ENCODE assay signal across 18 cellular contexts in genomic region chr7:121079425-121080169, GRCh38.
A peak's percentile ranks its signal among the peaks of the same experiment; 100 is the strongest.
DNase-seq lines count a peak whose midpoint lies in the region; ATAC-seq and TF ChIP-seq lines count a peak whose summit lies in the region.
"Had no signal": no experiment of that assay in that cellular context is flagged by ENCODE, and none has a peak within 500 bp of the region (broad histone marks: within the 10 kb centered on the region; RNA-seq: fewer than 3 reads in every experiment).

No MANE protein-coding gene starts in this region.

- TF ChIP-seq CTCF in BJ (IDR thresholded peaks at IDR 0.05; ENCODE audit: insufficient read depth, low read depth, low read length) (0 out of 2 replicates have a peak, but pooled peaks have one; percentile 18), nephron (IDR thresholded peaks at IDR 0.05; ENCODE audit: unreplicated experiment in 3 of 3) (peak in 2 of 3 experiments; percentile 10 to 12), testis (IDR thresholded peaks at IDR 0.05) (no peak)

- no peak overlapping the region for H3K4me3 ChIP-seq in BJ (ENCODE audit: low read depth, low read length)
- no peak overlapping the region for H3K4me3 ChIP-seq in testis
- H3K4me3 ChIP-seq: dorsolateral prefrontal cortex, pancreas had no signal

- no peaks in the 10 kb centered on the region for H3K27me3 Mint-ChIP-seq in nephron (ENCODE audit: low read depth)
- H3K27me3 Mint-ChIP-seq: activated naive CD8-positive, alpha-beta T cell treated with anti-CD3 and anti-CD28 coated beads, Interleukin-2, amount 50 U/mL, for 24 hours; stimulated activated memory B cell treated with anti-CD40 and anti-IgM and Interleukin-4, amounts not matched to agents 10 μg/mL and 1 μg/mL and 100 μg/mL, for 72 hours had no signal

- no peaks in the 10 kb centered on the region for H3K9me3 ChIP-seq in testis
- H3K9me3 ChIP-seq: pancreas had no signal

- no peaks in the 10 kb centered on the region for H3K36me3 Mint-ChIP-seq in nephron (ENCODE audit: low read depth)
- H3K36me3 Mint-ChIP-seq: stimulated activated memory B cell treated with anti-CD40 and anti-IgM and Interleukin-4, amounts not matched to agents 10 μg/mL and 1 μg/mL and 100 μg/mL, for 72 hours; WTC11 had no signal

- DNase-seq in BJ (ENCODE audit: low read depth) (no peak), NCI-H226 (peak; percentile 9), erythroblast (lab: John Stamatoyannopoulos, UW) (peak in 1 of 2 experiments; percentile 17), testis (no peak)
- DNase-seq in activated CD4-positive, alpha-beta T cell treated with anti-CD3 and anti-CD28 coated beads, Interleukin-2, amount 50 U/mL, for 1 hour: no peak
- DNase-seq in stimulated activated naive CD4-positive, alpha-beta T cell treated with Interleukin-2 at 50 U/mL for 16 hours (lab: John Stamatoyannopoulos, UW): no peak
- DNase-seq: activated CD8-positive, alpha-beta memory T cell treated with anti-CD3 and anti-CD28 coated beads, Interleukin-2, amount 50 U/mL, for 4 hours; activated naive CD8-positive, alpha-beta T cell treated with anti-CD3 and anti-CD28 coated beads, Interleukin-2, amount 50 U/mL, for 24 hours; dorsolateral prefrontal cortex; GF-D8; mesenchymal stem cell; NCI-H187 treated with DMSO at 0.1 percent for 48 hours; pancreas; stimulated activated CD4-positive, alpha-beta T cell treated with anti-CD3 and anti-CD28 coated beads, Interleukin-1b, Interleukin-23, amount 100 ng/mL, for 48 hours had no signal

- peak overlapping the region in 1 of 3 experiments; percentile 18 for H3K27ac Mint-ChIP-seq in nephron
- H3K27ac Mint-ChIP-seq: activated naive CD8-positive, alpha-beta T cell treated with anti-CD3 and anti-CD28 coated beads, Interleukin-2, amount 50 U/mL, for 24 hours; stimulated activated memory B cell treated with anti-CD40 and anti-IgM and Interleukin-4, amounts not matched to agents 10 μg/mL and 1 μg/mL and 100 μg/mL, for 72 hours; WTC11 had no signal

- ATAC-seq in GM19035 (IDR thresholded peaks at IDR 0.05; ENCODE audit: unreplicated experiment): no peak
- ATAC-seq: activated naive CD8-positive, alpha-beta T cell treated with anti-CD3 and anti-CD28 coated beads, Interleukin-2, amount 50 U/mL, for 24 hours; stimulated activated memory B cell treated with anti-CD40 and anti-IgM and Interleukin-4, amounts not matched to agents 10 μg/mL and 1 μg/mL and 100 μg/mL, for 72 hours; WTC11 had no signal

- H3K27ac ChIP-seq in testis: no peak overlapping the region
- H3K27ac ChIP-seq: dorsolateral prefrontal cortex, pancreas had no signal

- POLR2A ChIA-PET in BJ (lab: Charles Lee): no interaction called here

- no peaks in the 10 kb centered on the region for H3K27me3 ChIP-seq in BJ (ENCODE audit: control insufficient read depth, insufficient read depth, low read length)
- no peaks in the 10 kb centered on the region for H3K27me3 ChIP-seq in testis
- H3K27me3 ChIP-seq: dorsolateral prefrontal cortex had no signal

- CTCF ChIA-PET in BJ (lab: Yijun Ruan, JAX): no interaction called here

- TF ChIP-seq POLR2A in erythroblast (IDR thresholded peaks at IDR 0.05; ENCODE audit: low read length) (peak; percentile 15), testis (IDR thresholded peaks at IDR 0.05) (no peak)

- H3K4me3 Mint-ChIP-seq in nephron: no peak overlapping the region
- H3K4me3 Mint-ChIP-seq: activated naive CD8-positive, alpha-beta T cell treated with anti-CD3 and anti-CD28 coated beads, Interleukin-2, amount 50 U/mL, for 24 hours; stimulated activated memory B cell treated with anti-CD40 and anti-IgM and Interleukin-4, amounts not matched to agents 10 μg/mL and 1 μg/mL and 100 μg/mL, for 72 hours; WTC11 had no signal

- H3K36me3 ChIP-seq in BJ (ENCODE audit: control insufficient read depth, insufficient read depth, low read length) (no peaks in the 10 kb centered on the region), testis (ENCODE audit: low read depth, missing control alignments) (no peaks in the 10 kb centered on the region)
- H3K36me3 ChIP-seq: pancreas had no signal

- intact Hi-C loops in testis (cut with DNase I; ENCODE audit: low total_unique reads): loop anchor here (5.0 kb wide), 1 partner anchor 92 kb away; the partner anchor contains the start of gene CPED1

- no peaks in the 10 kb centered on the region for H3K4me1 ChIP-seq in testis
- H3K4me1 ChIP-seq: pancreas had no signal

- H3K4me1 Mint-ChIP-seq in nephron: peaks cover 19% of the 10 kb centered on the region
- H3K4me1 Mint-ChIP-seq: activated naive CD8-positive, alpha-beta T cell treated with anti-CD3 and anti-CD28 coated beads, Interleukin-2, amount 50 U/mL, for 24 hours had no signal

- no peaks in the 10 kb centered on the region for H3K9me3 Mint-ChIP-seq in nephron
- H3K9me3 Mint-ChIP-seq: activated naive CD8-positive, alpha-beta T cell treated with anti-CD3 and anti-CD28 coated beads, Interleukin-2, amount 50 U/mL, for 24 hours; stimulated activated memory B cell treated with anti-CD40 and anti-IgM and Interleukin-4, amounts not matched to agents 10 μg/mL and 1 μg/mL and 100 μg/mL, for 72 hours; WTC11 had no signal

- WGBS in testis, 2 donors: 80 to 82% methylated on average over 5 of the region's 5 CpGs

Comparison
In these comparisons a context has a peak if more than half of its experiments do, and no peak if none do; other contexts are left out.
1. CTCF ChIP-seq: peak in BJ (single experiment) and nephron (2 of 3); none in testis (0 of 3).